9 cellular contexts compared by ENCODE assay signal in the genomic region with DNA sequence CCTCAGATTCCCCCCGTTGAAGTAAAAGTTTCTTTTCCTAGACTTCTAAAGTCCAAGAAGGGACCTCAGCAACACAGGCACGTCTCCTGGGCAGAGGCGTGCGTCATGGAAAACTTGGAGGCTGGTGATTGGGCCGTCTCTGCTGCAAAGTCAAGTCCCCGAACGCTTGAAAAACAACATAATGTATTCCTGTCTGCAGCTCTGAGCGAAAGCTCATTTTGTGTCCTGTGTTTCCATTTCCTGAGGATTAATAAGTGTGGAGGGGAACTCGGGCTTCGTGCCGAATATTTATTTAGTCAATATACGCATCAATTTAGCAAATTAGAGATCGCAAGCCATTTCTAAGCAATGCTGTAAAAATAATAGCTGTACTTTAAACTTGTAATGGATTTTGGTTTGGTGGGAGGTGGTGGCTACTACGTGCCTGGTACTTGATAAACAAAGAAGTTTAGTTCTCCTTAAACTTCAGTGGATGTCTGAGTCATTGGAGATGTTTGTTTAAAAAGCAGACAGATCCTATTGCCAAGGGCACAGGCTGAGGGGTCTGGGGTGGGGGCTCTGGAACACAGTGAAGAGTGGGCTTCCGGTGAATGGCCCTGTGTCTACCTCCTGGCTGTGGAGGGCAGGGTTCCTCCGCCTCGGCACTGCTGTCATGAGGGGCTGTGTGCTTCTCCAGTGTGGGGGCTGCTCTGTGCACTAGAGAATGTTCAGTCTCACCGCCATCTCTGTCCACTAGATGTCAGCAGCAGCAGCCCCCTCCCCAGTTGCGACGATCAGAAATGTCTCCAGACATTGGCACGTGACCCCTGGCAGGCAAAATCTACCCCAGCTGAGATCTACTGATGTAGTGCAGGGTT. TPM values are rescaled to one million over a fixed set of nuclear protein-coding genes. Genes with fewer than 3 reads are reported as not detected.
DNase-seq lines count a peak whose midpoint lies in the region; ATAC-seq and TF ChIP-seq lines count a peak whose summit lies in the region.
"Had no signal": no experiment of that assay in that cellular context is flagged by ENCODE, and none has a peak within 500 bp of the region (broad histone marks: within the 10 kb centered on the region; RNA-seq: fewer than 3 reads in every experiment).

No MANE protein-coding gene starts in this region.

- no peak overlapping the region for H3K27ac ChIP-seq in OCI-LY3 (ENCODE audit: low read length)
- H3K27ac ChIP-seq in CD8-positive, alpha-beta memory T cell (ENCODE audit: low read depth, low read length), result no peak overlapping the region

- CTCF ChIA-PET in CD8-positive, alpha-beta memory T cell (lab: Charles Lee), result interaction anchor here (1.6 kb wide), 1 partner anchor 201 kb away, joined by 3 read pairs; no protein-coding TSS in a partner anchor

- ATAC-seq in HG03280 (IDR thresholded peaks at IDR 0.05; ENCODE audit: unreplicated experiment), result no peak

- H3K9me3 ChIP-seq in OCI-LY3 (ENCODE audit: insufficient read depth, low read length), result no peaks in the 10 kb centered on the region
- H3K9me3 ChIP-seq in CD8-positive, alpha-beta memory T cell (ENCODE audit: low read length), result no peaks in the 10 kb centered on the region

- H3K27me3 ChIP-seq in OCI-LY3 (ENCODE audit: low read depth, low read length), result peaks cover 72% of the 10 kb centered on the region
- H3K27me3 ChIP-seq in CD8-positive, alpha-beta memory T cell (ENCODE audit: insufficient read depth, low read length, poor library complexity, severe bottlenecking), result peaks cover 7% of the 10 kb centered on the region

- H3K4me1 ChIP-seq in OCI-LY3 (ENCODE audit: low read length), result no peaks in the 10 kb centered on the region
- H3K4me1 ChIP-seq in CD8-positive, alpha-beta memory T cell (ENCODE audit: insufficient read depth, low read length), result no peaks in the 10 kb centered on the region

- H3K9ac ChIP-seq in OCI-LY3 (ENCODE audit: low read length), result no peak overlapping the region

- H4K20me1 ChIP-seq in OCI-LY3 (ENCODE audit: insufficient read depth, low read length), result no peaks in the 10 kb centered on the region

- no peaks in the 10 kb centered on the region for H3K79me2 ChIP-seq in OCI-LY3 (ENCODE audit: low read length)

- peaks cover 0 to 6% (median 0%) of the 10 kb centered on the region in 5 donors for H3K9me3 Mint-ChIP-seq in CD8-positive, alpha-beta memory T cell
- H3K9me3 Mint-ChIP-seq: activated naive CD8-positive, alpha-beta T cell treated with anti-CD3 and anti-CD28 coated beads, Interleukin-2, amount 10 ng/mL, durations not matched to agents 7 days and 5 days had no signal

- no peak overlapping the region for H3K4me3 Mint-ChIP-seq in CD8-positive, alpha-beta memory T cell
- H3K4me3 Mint-ChIP-seq: activated naive CD8-positive, alpha-beta T cell treated with anti-CD3 and anti-CD28 coated beads, Interleukin-2, amount 10 ng/mL, durations not matched to agents 7 days and 5 days had no signal

- peaks cover 0 to 3% (median 0%) of the 10 kb centered on the region in 3 donors for H3K36me3 Mint-ChIP-seq in CD8-positive, alpha-beta memory T cell
- H3K36me3 Mint-ChIP-seq: activated naive CD8-positive, alpha-beta T cell treated with anti-CD3 and anti-CD28 coated beads, Interleukin-2, amount 10 ng/mL, durations not matched to agents 7 days and 5 days had no signal

- H3K4me2 ChIP-seq in OCI-LY3 (ENCODE audit: low read length), result no peak overlapping the region

- H3K4me1 Mint-ChIP-seq in CD8-positive, alpha-beta memory T cell, result no peaks in the 10 kb centered on the region
- H3K4me1 Mint-ChIP-seq: activated naive CD8-positive, alpha-beta T cell treated with anti-CD3 and anti-CD28 coated beads, Interleukin-2, amount 10 ng/mL, durations not matched to agents 7 days and 5 days had no signal

- H3K27me3 Mint-ChIP-seq in CD8-positive, alpha-beta memory T cell, result peaks cover 36 to 71% of the 10 kb centered on the region in 2 donors

- no peak overlapping the region for H3K4me3 ChIP-seq in OCI-LY3 (ENCODE audit: low read length)
- no peak overlapping the region for H3K4me3 ChIP-seq in fibroblast of mammary gland (ENCODE audit: control insufficient read depth, low read depth, low read length)
- no peak overlapping the region for H3K4me3 ChIP-seq in CD8-positive, alpha-beta memory T cell (ENCODE audit: low read length)

- TF ChIP-seq CTCF in OCI-LY3 (IDR thresholded peaks at IDR 0.05; ENCODE audit: low read depth, low read length) (peak; percentile 58), fibroblast of mammary gland (conservative IDR thresholded peaks at IDR 0.05; ENCODE audit: control insufficient read depth, insufficient read depth, low read depth, low read length) (peak; percentile 14)

- H3K36me3 ChIP-seq in OCI-LY3 (replicated peaks; ENCODE audit: low read depth, low read length), result no peaks in the 10 kb centered on the region
- H3K36me3 ChIP-seq in CD8-positive, alpha-beta memory T cell (ENCODE audit: insufficient read depth, low read length), result no peaks in the 10 kb centered on the region

- no peak overlapping the region for H2AFZ ChIP-seq in OCI-LY3 (ENCODE audit: low read depth, low read length)

- DNase-seq in Daoy (ENCODE audit: low read depth) (peak; percentile 34), fibroblast of mammary gland (ENCODE audit: low read depth) (peak; percentile 6), pulmonary artery endothelial cell (ENCODE audit: low read depth, low spot score) (peak; percentile 26), RKO (ENCODE audit: low spot score) (no peak), NCI-H446 treated with DMSO at 0.1 percent for 48 hours (lab: John Stamatoyannopoulos, UW) (no peak)
- DNase-seq in CD8-positive, alpha-beta memory T cell, result no peak
- DNase-seq: activated naive CD8-positive, alpha-beta T cell treated with anti-CD3 and anti-CD28 coated beads, Interleukin-2, amount 10 ng/mL, durations not matched to agents 7 days and 5 days had no signal

- no peak overlapping the region for H3K27ac Mint-ChIP-seq in CD8-positive, alpha-beta memory T cell
- H3K27ac Mint-ChIP-seq: activated naive CD8-positive, alpha-beta T cell treated with anti-CD3 and anti-CD28 coated beads, Interleukin-2, amount 10 ng/mL, durations not matched to agents 7 days and 5 days had no signal

- POLR2A ChIA-PET in CD8-positive, alpha-beta memory T cell (lab: Charles Lee), result no interaction called here

RNA-seq across cellular contexts. Expression of a gene that starts 21.8 kb away (rescaled TPM):
- total RNA-seq in Daoy (2014; rRNA removed; shearing (Covaris generic)), result not detected in 2 replicates
- total RNA-seq in pulmonary artery endothelial cell, result not detected in 2 replicates
- not detected for total RNA-seq in CD8-positive, alpha-beta memory T cell
- polyA plus RNA-seq in CD8-positive, alpha-beta memory T cell, result not detected
- total RNA-seq: activated naive CD8-positive, alpha-beta T cell treated with anti-CD3 and anti-CD28 coated beads, Interleukin-2, amount 10 ng/mL, durations not matched to agents 7 days and 5 days had no signal

RNA-seq across cellular contexts. Expression of a gene that starts 37.6 kb away (rescaled TPM):
- 0.11 TPM in 1 of 2 replicates, not detected in the other for total RNA-seq in Daoy (2014; rRNA removed; shearing (Covaris generic))
- total RNA-seq in pulmonary artery endothelial cell, result not detected in 2 replicates
- 1 to 10 TPM; 1.8 to 2.4 TPM for total RNA-seq in CD8-positive, alpha-beta memory T cell
- 14.6 TPM for polyA plus RNA-seq in CD8-positive, alpha-beta memory T cell

RNA-seq across cellular contexts. Expression of a gene that starts 57.7 kb away (rescaled TPM):
- 0.06 TPM in 1 of 2 replicates, not detected in the other for total RNA-seq in Daoy (2014; rRNA removed; shearing (Covaris generic))
- not detected in 2 replicates for total RNA-seq in pulmonary artery endothelial cell
- total RNA-seq in CD8-positive, alpha-beta memory T cell, result not detected
- polyA plus RNA-seq in CD8-positive, alpha-beta memory T cell, result not detected
- total RNA-seq: activated naive CD8-positive, alpha-beta T cell treated with anti-CD3 and anti-CD28 coated beads, Interleukin-2, amount 10 ng/mL, durations not matched to agents 7 days and 5 days had no signal

Comparison
In these comparisons a context has a peak if more than half of its experiments do, and no peak if none do; other contexts are left out.
1. DNase-seq: peak in Daoy (single experiment), fibroblast of mammary gland (single experiment) and pulmonary artery endothelial cell (single experiment); none in RKO (single experiment), CD8-positive, alpha-beta memory T cell (0 of 5) and NCI-H446 treated with DMSO at 0.1 percent for 48 hours (single experiment).